In the genomic region with DNA sequence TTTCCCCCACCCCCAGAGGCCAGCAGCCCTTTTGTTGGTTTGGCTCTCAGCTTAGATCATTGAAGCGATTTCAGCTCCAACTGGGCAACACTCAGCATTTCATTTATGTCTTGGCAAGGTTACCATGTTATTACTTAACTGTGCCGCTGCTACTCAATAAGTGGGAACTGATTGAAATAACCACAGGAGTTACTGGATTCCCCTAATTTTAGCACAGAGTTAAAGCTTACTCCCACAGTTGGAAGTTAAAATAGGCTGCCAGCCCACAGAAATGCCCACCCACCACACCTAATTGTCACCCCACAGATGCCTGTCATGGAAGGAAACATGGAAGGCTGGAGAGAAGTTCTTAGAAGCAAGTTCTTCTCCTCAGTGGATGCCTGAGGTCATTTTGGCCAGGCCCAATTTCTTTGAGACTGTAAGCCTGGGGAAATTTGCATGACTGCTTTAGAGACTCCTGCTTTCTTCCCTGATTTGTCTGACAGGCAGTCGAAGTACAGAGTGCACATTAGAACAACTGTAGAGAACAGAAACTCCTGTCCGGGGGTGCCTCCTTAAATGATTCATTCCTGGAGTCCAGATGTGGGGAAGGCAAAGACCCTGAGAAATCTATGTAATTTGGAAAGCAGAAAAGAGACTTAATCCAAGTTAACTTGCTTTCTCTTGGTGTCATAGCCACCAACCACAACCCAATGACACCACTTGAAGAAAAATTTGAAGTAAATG, we compare ENCODE assay signal across 13 cellular contexts.
DNase-seq lines count a peak whose midpoint lies in the region; ATAC-seq and TF ChIP-seq lines count a peak whose summit lies in the region.
"Had no signal": no experiment of that assay in that cellular context is flagged by ENCODE, and none has a peak within 500 bp of the region (broad histone marks: within the 10 kb centered on the region; RNA-seq: fewer than 3 reads in every experiment).

No MANE protein-coding gene starts in this region.

- no peaks in the 10 kb centered on the region for H3K4me1 ChIP-seq in PC-3 (ENCODE audit: insufficient read depth, low read length)
- H3K4me1 ChIP-seq: sigmoid colon, SJCRH30 had no signal

- no peak overlapping the region for H2AFZ ChIP-seq in PC-3 (ENCODE audit: low read length)

- H3F3A ChIP-seq in PC-3 (ENCODE audit: low read length, unreplicated experiment): no peaks in the 10 kb centered on the region

- H3K79me2 ChIP-seq in PC-3 (ENCODE audit: low read length): no peaks in the 10 kb centered on the region

- H3K9ac ChIP-seq in PC-3 (ENCODE audit: low read length): no peak overlapping the region

- intact Hi-C loops in PC-3 (cut with micrococcal nuclease): no loop called here

- no peaks in the 10 kb centered on the region for H4K20me1 ChIP-seq in PC-3 (ENCODE audit: low read length)

- H3K9me2 ChIP-seq in PC-3 (replicated peaks; ENCODE audit: low read length): no peaks in the 10 kb centered on the region

- H3K27ac ChIP-seq in PC-3 (ENCODE audit: low read length) (no peak overlapping the region), RWPE1 (no peak overlapping the region)
- H3K27ac ChIP-seq: sigmoid colon, SJCRH30 had no signal

- DNase-seq in GM06990 (ENCODE audit: extremely low read depth, insufficient read length) (peak; percentile 14), NCI-H2227 (lab: John Stamatoyannopoulos, UW; ENCODE audit: unreplicated experiment) (peak; percentile 24), foreskin fibroblast (no peak), PC-3 (no peak), DMS79 (lab: John Stamatoyannopoulos, UW) (no peak), RWPE1 (ENCODE audit: low spot score) (no peak)
- DNase-seq: activated CD8-positive, alpha-beta memory T cell treated with anti-CD3 and anti-CD28 coated beads, Interleukin-2, amount 10 ng/mL, durations not matched to agents 7 days and 5 days; midbrain; NCI-H187 treated with DMSO at 0.1 percent for 48 hours; sigmoid colon; SJCRH30 had no signal

- BruUV-seq in PC-3 (replicated peaks; lab: Mats Ljungman, UMichigan): no TSS peak

- H3K36me3 ChIP-seq in GM06990 (ENCODE audit: control insufficient read depth, insufficient read depth, low read length) (no peaks in the 10 kb centered on the region), PC-3 (ENCODE audit: low read depth, low read length) (no peaks in the 10 kb centered on the region)
- H3K36me3 ChIP-seq: sigmoid colon, SJCRH30 had no signal

- H3K4me2 ChIP-seq in PC-3 (ENCODE audit: low read length): no peak overlapping the region

- no peaks in the 10 kb centered on the region for H3K9me3 ChIP-seq in PC-3 (ENCODE audit: low read length)
- H3K9me3 ChIP-seq: sigmoid colon, SJCRH30 had no signal

- CTCF ChIA-PET in PC-3 (lab: Charles Lee) (no interaction called here), RWPE1 (lab: Yijun Ruan, JAX) (interaction anchor here (0.6 to 0.7 kb wide), 2 partner anchors 95 to 1378 kb away, joined by 3 read pairs; no protein-coding TSS in a partner anchor)

- ATAC-seq in GM19395 (IDR thresholded peaks at IDR 0.05; ENCODE audit: unreplicated experiment): peak; percentile 76
- peak; percentile 67 for ATAC-seq in HG02840 (IDR thresholded peaks at IDR 0.05; ENCODE audit: low FRiP score, unreplicated experiment)
- no peak for ATAC-seq in PC-3
- ATAC-seq: activated CD8-positive, alpha-beta memory T cell treated with anti-CD3 and anti-CD28 coated beads, Interleukin-2, amount 10 ng/mL, durations not matched to agents 7 days and 5 days had no signal

- TF ChIP-seq CTCF in GM06990 (IDR thresholded peaks at IDR 0.05; ENCODE audit: insufficient read depth, low read length, poor library complexity, severe bottlenecking) (no peak), foreskin fibroblast (IDR thresholded peaks at IDR 0.05; ENCODE audit: low read depth, low read length) (no peak), PC-3 (conservative IDR thresholded peaks at IDR 0.05; ENCODE audit: low read depth, low read length) (no peak), RWPE1 (conservative IDR thresholded peaks at IDR 0.05; ENCODE audit: low read depth) (no peak)

- H3K27me3 ChIP-seq in GM06990 (replicated peaks; ENCODE audit: control insufficient read depth, insufficient read depth, low read length) (no peaks in the 10 kb centered on the region; the same call in 1 of the 2 replicates), PC-3 (ENCODE audit: low read length) (peaks cover 10% of the 10 kb centered on the region; the same call in 1 of the 2 replicates)
- H3K27me3 ChIP-seq: sigmoid colon had no signal

- H3K4me3 ChIP-seq in GM06990 (replicated peaks; ENCODE audit: low read depth, low read length) (no peak overlapping the region), foreskin fibroblast (ENCODE audit: low read depth in 1 of 2, low read length in 2 of 2) (no peak overlapping the region), PC-3 (ENCODE audit: low read length) (no peak overlapping the region)
- H3K4me3 ChIP-seq: sigmoid colon, SJCRH30 had no signal

- POLR2A ChIA-PET in PC-3 (lab: Charles Lee; ENCODE audit: unreplicated experiment): no interaction called here
- POLR2A ChIA-PET in RWPE1 (lab: Yijun Ruan, JAX; ENCODE audit: low non-redundant PET): no interaction called here

Comparison
In these comparisons a context has a peak if more than half of its experiments do, and no peak if none do; other contexts are left out.
1. DNase-seq: peak in GM06990 (single experiment) and NCI-H2227 (single experiment); none in foreskin fibroblast (0 of 2), PC-3 (single experiment), DMS79 (single experiment) and RWPE1 (single experiment).